In the genomic region with DNA sequence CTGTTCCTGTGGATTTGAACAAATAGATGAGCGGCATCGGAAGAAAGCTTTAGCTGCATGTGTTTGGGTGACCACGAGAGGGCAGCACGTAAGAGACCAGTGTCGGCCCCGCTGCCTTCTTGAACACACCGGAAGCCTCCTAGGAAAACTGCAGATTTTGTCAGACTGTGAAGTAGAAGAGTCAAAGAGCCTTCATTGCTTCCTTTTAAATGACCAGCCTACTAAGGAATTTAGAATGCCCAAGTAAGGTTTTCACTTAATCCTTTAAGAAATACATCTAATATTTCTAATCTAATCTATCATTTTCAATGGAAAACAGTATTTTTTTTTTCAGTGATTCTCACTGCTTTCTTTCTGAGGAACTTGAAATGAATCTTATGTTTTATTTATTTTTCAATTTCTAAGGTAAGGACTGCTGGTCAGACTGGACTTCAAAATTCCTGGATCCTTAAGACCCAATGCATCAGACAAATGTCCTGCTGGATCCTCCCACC, we compare ENCODE assay signal across 8 cellular contexts. TPM values are rescaled to one million over a fixed set of nuclear protein-coding genes. Genes with fewer than 3 reads are reported as not detected.
DNase-seq lines count a peak whose midpoint lies in the region; ATAC-seq and TF ChIP-seq lines count a peak whose summit lies in the region.

No MANE protein-coding gene starts in this region.

- POLR2A ChIA-PET in activated CD4-positive, alpha-beta memory T cell treated with anti-CD3 and anti-CD28 coated beads, Interleukin-2, amount 10 ng/mL, durations not matched to agents 7 days and 5 days (lab: Charles Lee), result no interaction called here

- H3K27ac Mint-ChIP-seq in activated CD4-positive, alpha-beta memory T cell treated with anti-CD3 and anti-CD28 coated beads, Interleukin-2, amount 10 ng/mL, durations not matched to agents 7 days and 5 days, result no peak overlapping the region
- no peak overlapping the region for H3K27ac Mint-ChIP-seq in effector memory CD8-positive, alpha-beta T cell
- no peak overlapping the region for H3K27ac Mint-ChIP-seq in memory B cell

- peak; percentile 73 for ATAC-seq in effector memory CD8-positive, alpha-beta T cell (replicated peaks)
- ATAC-seq in memory B cell (ENCODE audit: low read depth), result peak; percentile 84
- no peak for ATAC-seq in GM19324 (IDR thresholded peaks at IDR 0.05; ENCODE audit: low FRiP score, unreplicated experiment)

- peaks cover 18% of the 10 kb centered on the region for H3K27me3 Mint-ChIP-seq in activated CD4-positive, alpha-beta memory T cell treated with anti-CD3 and anti-CD28 coated beads, Interleukin-2, amount 10 ng/mL, durations not matched to agents 7 days and 5 days
- H3K27me3 Mint-ChIP-seq in effector memory CD8-positive, alpha-beta T cell, result peaks cover 26 to 50% of the 10 kb centered on the region in 2 donors
- H3K27me3 Mint-ChIP-seq in memory B cell, result no peaks in the 10 kb centered on the region

- peak; percentile 98 for TF ChIP-seq CTCF in HL-60 (IDR thresholded peaks at IDR 0.05; ENCODE audit: insufficient read depth, low read length)

- peaks cover 23% of the 10 kb centered on the region for H3K27me3 ChIP-seq in HL-60 (ENCODE audit: insufficient read depth, poor library complexity, severe bottlenecking)

- no peaks in the 10 kb centered on the region for H3K36me3 Mint-ChIP-seq in activated CD4-positive, alpha-beta memory T cell treated with anti-CD3 and anti-CD28 coated beads, Interleukin-2, amount 10 ng/mL, durations not matched to agents 7 days and 5 days (ENCODE audit: low read depth)
- H3K36me3 Mint-ChIP-seq in effector memory CD8-positive, alpha-beta T cell (ENCODE audit: insufficient read depth), result no peaks in the 10 kb centered on the region
- H3K36me3 Mint-ChIP-seq in memory B cell, result no peaks in the 10 kb centered on the region

- H3K27ac ChIP-seq in HL-60 (replicated peaks), result no peak overlapping the region

- CTCF ChIA-PET in activated CD4-positive, alpha-beta memory T cell treated with anti-CD3 and anti-CD28 coated beads, Interleukin-2, amount 10 ng/mL, durations not matched to agents 7 days and 5 days (lab: Charles Lee), result interaction anchor here (0.5 to 2.6 kb wide), 14 partner anchors 11 to 449 kb away, joined by 3 to 19 read pairs (median 4); no protein-coding TSS in a partner anchor

- H3K9me3 Mint-ChIP-seq in activated CD4-positive, alpha-beta memory T cell treated with anti-CD3 and anti-CD28 coated beads, Interleukin-2, amount 10 ng/mL, durations not matched to agents 7 days and 5 days, result no peaks in the 10 kb centered on the region
- H3K9me3 Mint-ChIP-seq in effector memory CD8-positive, alpha-beta T cell, result no peaks in the 10 kb centered on the region
- H3K9me3 Mint-ChIP-seq in memory B cell, result no peaks in the 10 kb centered on the region

- H3K4me3 Mint-ChIP-seq in activated CD4-positive, alpha-beta memory T cell treated with anti-CD3 and anti-CD28 coated beads, Interleukin-2, amount 10 ng/mL, durations not matched to agents 7 days and 5 days, result no peak overlapping the region
- H3K4me3 Mint-ChIP-seq in effector memory CD8-positive, alpha-beta T cell, result no peak overlapping the region
- H3K4me3 Mint-ChIP-seq in memory B cell, result peak overlapping the region; percentile 85

- H3K4me3 ChIP-seq in HL-60 (replicated peaks; ENCODE audit: insufficient read depth, low read length), result no peak overlapping the region

- H3K4me1 Mint-ChIP-seq in activated CD4-positive, alpha-beta memory T cell treated with anti-CD3 and anti-CD28 coated beads, Interleukin-2, amount 10 ng/mL, durations not matched to agents 7 days and 5 days, result peaks cover 4% of the 10 kb centered on the region
- peaks cover 3 to 6% of the 10 kb centered on the region in 2 donors for H3K4me1 Mint-ChIP-seq in effector memory CD8-positive, alpha-beta T cell (ENCODE audit: low read depth in 2 of 2)
- peaks cover 16% of the 10 kb centered on the region for H3K4me1 Mint-ChIP-seq in memory B cell

- DNase-seq in GM04504 (ENCODE audit: low read depth) (peak; percentile 45), HL-60 (ENCODE audit: low read depth in 1 of 2, low spot score in 1 of 2) (peak; percentile 36 to 65), NCI-H748 (lab: John Stamatoyannopoulos, UW; ENCODE audit: unreplicated experiment) (peak; percentile 97), memory B cell (ENCODE audit: low spot score in 2 of 2) (peak; percentile 60 to 63)
- peak; percentile 67 for DNase-seq in activated CD4-positive, alpha-beta memory T cell treated with anti-CD3 and anti-CD28 coated beads, Interleukin-2, amount 10 ng/mL, durations not matched to agents 7 days and 5 days
- peak; percentile 30 to 56 (median 43) for DNase-seq in effector memory CD8-positive, alpha-beta T cell
- peak; percentile 37 to 44 for DNase-seq in stimulated activated CD8-positive, alpha-beta memory T cell treated with anti-CD3 and anti-CD28 coated beads, Interleukin-15, amount 100 ng/mL, for 48 hours (ENCODE audit: low read depth in 2 of 2)

RNA-seq across cellular contexts. Expression of gene SEC11C, which starts 55.4 kb away (rescaled TPM):
- total RNA-seq in activated CD4-positive, alpha-beta memory T cell treated with anti-CD3 and anti-CD28 coated beads, Interleukin-2, amount 10 ng/mL, durations not matched to agents 7 days and 5 days, result 100 to 1,000 TPM; 119 to 129 TPM

Comparison
In these comparisons a context has a peak if more than half of its experiments do, and no peak if none do; other contexts are left out.
1. DNase-seq: peak in every context shown above with its lines; median percentile 97 in NCI-H748; 67 in activated CD4-positive, alpha-beta memory T cell treated with anti-CD3 and anti-CD28 coated beads, Interleukin-2, amount 10 ng/mL, durations not matched to agents 7 days and 5 days; 62 in memory B cell; 50 in HL-60; 45 in GM04504; 43 in effector memory CD8-positive, alpha-beta T cell; 40 in stimulated activated CD8-positive, alpha-beta memory T cell treated with anti-CD3 and anti-CD28 coated beads, Interleukin-15, amount 100 ng/mL, for 48 hours.